In the genomic region with DNA sequence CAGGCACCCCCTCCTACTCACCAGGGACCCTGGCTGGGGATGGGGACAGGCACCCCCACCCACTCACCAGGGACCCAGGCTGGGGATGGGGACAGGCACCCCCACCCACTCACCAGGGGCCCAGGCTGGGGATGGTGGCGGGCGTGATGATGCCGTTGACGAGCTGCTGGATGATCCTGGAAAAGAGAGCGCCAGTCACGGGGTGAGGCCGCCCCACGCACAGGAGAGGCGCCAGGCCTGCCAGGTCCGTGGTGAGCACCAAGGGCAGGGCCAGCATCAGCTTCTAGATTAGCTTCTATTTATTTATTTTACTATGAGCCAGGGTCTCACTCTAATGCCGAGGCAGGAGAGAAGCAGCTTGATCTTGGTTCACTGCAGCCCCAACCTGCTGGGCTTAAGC, we compare ENCODE assay signal across 1 cellular context.
TF ChIP-seq lines count a peak whose summit lies in the region.

No MANE protein-coding gene starts in this region.

TF ChIP-seq in K562, 482 proteins besides CTCF, POLR2A, EP300 and RAD21:
- TF ChIP-seq GTF2A2 (tag; IDR thresholded peaks at IDR 0.05) (no peak), ZNF224 (CRISPR knock-in tag; IDR thresholded peaks at IDR 0.05) (no peak), TGIF2 (CRISPR knock-in tag; IDR thresholded peaks at IDR 0.05) (no peak), EZH2 (IDR thresholded peaks at IDR 0.05; ENCODE audit: borderline replicate concordance, low read depth, low read length) (no peak), CHD1 (IDR thresholded peaks at IDR 0.05; ENCODE audit: low read length) (no peak), POLR2G (IDR thresholded peaks at IDR 0.05; ENCODE audit: low read depth, low read length) (peak; percentile 34; the same call in 1 of the 2 replicates), MLX (CRISPR knock-in tag; conservative IDR thresholded peaks at IDR 0.05) (no peak), HMGN3 (IDR thresholded peaks at IDR 0.05; ENCODE audit: borderline replicate concordance, extremely low read depth, insufficient read length, low read depth, low read length) (no peak), CREM (IDR thresholded peaks at IDR 0.05; ENCODE audit: low read depth) (no peak)
- TF ChIP-seq, protein P1, sequence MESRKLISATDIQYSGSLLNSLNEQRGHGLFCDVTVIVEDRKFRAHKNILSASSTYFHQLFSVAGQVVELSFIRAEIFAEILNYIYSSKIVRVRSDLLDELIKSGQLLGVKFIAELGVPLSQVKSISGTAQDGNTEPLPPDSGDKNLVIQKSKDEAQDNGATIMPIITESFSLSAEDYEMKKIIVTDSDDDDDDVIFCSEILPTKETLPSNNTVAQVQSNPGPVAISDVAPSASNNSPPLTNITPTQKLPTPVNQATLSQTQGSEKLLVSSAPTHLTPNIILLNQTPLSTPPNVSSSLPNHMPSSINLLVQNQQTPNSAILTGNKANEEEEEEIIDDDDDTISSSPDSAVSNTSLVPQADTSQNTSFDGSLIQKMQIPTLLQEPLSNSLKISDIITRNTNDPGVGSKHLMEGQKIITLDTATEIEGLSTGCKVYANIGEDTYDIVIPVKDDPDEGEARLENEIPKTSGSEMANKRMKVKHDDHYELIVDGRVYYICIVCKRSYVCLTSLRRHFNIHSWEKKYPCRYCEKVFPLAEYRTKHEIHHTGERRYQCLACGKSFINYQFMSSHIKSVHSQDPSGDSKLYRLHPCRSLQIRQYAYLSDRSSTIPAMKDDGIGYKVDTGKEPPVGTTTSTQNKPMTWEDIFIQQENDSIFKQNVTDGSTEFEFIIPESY (CRISPR knock-in tag; IDR thresholded peaks at IDR 0.05): 0 out of 2 replicates have a peak, but pooled peaks have one; percentile 17
- TF ChIP-seq, protein P2, sequence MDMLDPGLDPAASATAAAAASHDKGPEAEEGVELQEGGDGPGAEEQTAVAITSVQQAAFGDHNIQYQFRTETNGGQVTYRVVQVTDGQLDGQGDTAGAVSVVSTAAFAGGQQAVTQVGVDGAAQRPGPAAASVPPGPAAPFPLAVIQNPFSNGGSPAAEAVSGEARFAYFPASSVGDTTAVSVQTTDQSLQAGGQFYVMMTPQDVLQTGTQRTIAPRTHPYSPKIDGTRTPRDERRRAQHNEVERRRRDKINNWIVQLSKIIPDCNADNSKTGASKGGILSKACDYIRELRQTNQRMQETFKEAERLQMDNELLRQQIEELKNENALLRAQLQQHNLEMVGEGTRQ (CRISPR knock-in tag; IDR thresholded peaks at IDR 0.05): no peak
